In the genomic region with DNA sequence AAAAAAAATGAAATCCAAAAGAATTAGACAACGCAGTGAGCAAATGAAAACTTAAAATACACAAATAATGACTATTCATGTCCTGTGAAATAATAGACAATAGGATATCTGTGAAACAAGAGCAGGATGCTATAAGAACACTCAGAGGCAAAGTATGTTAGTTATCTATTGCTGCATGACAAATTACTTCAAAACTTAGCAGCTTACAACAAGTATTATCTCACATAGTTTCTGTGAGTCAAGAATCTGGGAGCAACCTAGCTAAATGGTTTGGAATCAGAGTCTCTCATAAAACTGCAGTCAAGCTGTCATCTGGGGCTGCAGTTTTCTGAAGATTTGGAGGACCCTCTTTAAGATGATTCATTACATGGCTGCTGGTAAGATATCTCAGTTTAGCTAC, we compare ENCODE assay signal across 14 cellular contexts. TPM values are rescaled to one million over a fixed set of nuclear protein-coding genes. Genes with fewer than 3 reads are reported as not detected.
DNase-seq lines count a peak whose midpoint lies in the region; ATAC-seq and TF ChIP-seq lines count a peak whose summit lies in the region.
"Had no signal": no experiment of that assay in that cellular context is flagged by ENCODE, and none has a peak within 500 bp of the region (broad histone marks: within the 10 kb centered on the region; RNA-seq: fewer than 3 reads in every experiment).

No MANE protein-coding gene starts in this region.

- H3K4me1 ChIP-seq in PC-3 (ENCODE audit: insufficient read depth, low read length) (peaks cover 14% of the 10 kb centered on the region), upper lobe of right lung (no peaks in the 10 kb centered on the region)
- H3K4me1 ChIP-seq: right lobe of liver, tibial artery had no signal

- H3K36me3 ChIP-seq in PC-3 (ENCODE audit: low read depth, low read length) (no peaks in the 10 kb centered on the region), upper lobe of right lung (no peaks in the 10 kb centered on the region)
- H3K36me3 ChIP-seq: right lobe of liver, tibial artery had no signal

- no peaks in the 10 kb centered on the region for H3K9me2 ChIP-seq in PC-3 (replicated peaks; ENCODE audit: low read length)

- H3K27ac ChIP-seq in PC-3 (ENCODE audit: low read length) = peak overlapping the region; percentile 35
- H3K27ac ChIP-seq in upper lobe of right lung = no peak overlapping the region
- H3K27ac ChIP-seq: right lobe of liver, tibial artery had no signal

- peaks cover 8% of the 10 kb centered on the region for H3F3A ChIP-seq in PC-3 (ENCODE audit: low read length, unreplicated experiment)

- ATAC-seq in PC-3 (peak; percentile 91), HG03565 (IDR thresholded peaks at IDR 0.05; ENCODE audit: unreplicated experiment) (no peak), GM18858 (IDR thresholded peaks at IDR 0.05; ENCODE audit: unreplicated experiment) (no peak), upper lobe of right lung (no peak)
- ATAC-seq: right lobe of liver had no signal

- H4K20me1 ChIP-seq in PC-3 (ENCODE audit: low read length) = no peaks in the 10 kb centered on the region

- H3K4me2 ChIP-seq in PC-3 (ENCODE audit: low read length) = peak overlapping the region; percentile 35

- no peaks in the 10 kb centered on the region for H3K9me3 ChIP-seq in PC-3 (ENCODE audit: low read length)
- no peaks in the 10 kb centered on the region for H3K9me3 ChIP-seq in upper lobe of right lung
- H3K9me3 ChIP-seq: right lobe of liver, tibial artery had no signal

- intact Hi-C loops in PC-3 (cut with micrococcal nuclease) (loop anchor here (5.0 kb wide), 2 partner anchors 36 to 154 kb away; a partner anchor contains a TSS), upper lobe of right lung (cut with DNase I) (no loop called here)

- no peak overlapping the region for H2AFZ ChIP-seq in PC-3 (ENCODE audit: low read length)

- POLR2A ChIA-PET in PC-3 (lab: Charles Lee; ENCODE audit: unreplicated experiment) = interaction anchor here (0.6 to 0.7 kb wide), 7 partner anchors 19 to 343 kb away, joined by 4 to 15 read pairs (median 5); no protein-coding TSS in a partner anchor

- no peak overlapping the region for H3K9ac ChIP-seq in PC-3 (ENCODE audit: low read length)

- no TSS peak for BruUV-seq in PC-3 (replicated peaks; lab: Mats Ljungman, UMichigan)

- H3K27me3 ChIP-seq in PC-3 (ENCODE audit: low read length) (no peaks in the 10 kb centered on the region), upper lobe of right lung (no peaks in the 10 kb centered on the region)
- H3K27me3 ChIP-seq: right lobe of liver, tibial artery had no signal

- H3K4me3 ChIP-seq in PC-3 (ENCODE audit: low read length) (no peak overlapping the region), upper lobe of right lung (no peak overlapping the region)
- H3K4me3 ChIP-seq: right lobe of liver, tibial artery had no signal

- TF ChIP-seq CTCF in PC-3 (conservative IDR thresholded peaks at IDR 0.05; ENCODE audit: low read depth, low read length) = no peak
- TF ChIP-seq CTCF in upper lobe of right lung (IDR thresholded peaks at IDR 0.05) = no peak

- H3K79me2 ChIP-seq in PC-3 (ENCODE audit: low read length) = no peaks in the 10 kb centered on the region

- CTCF ChIA-PET in PC-3 (lab: Charles Lee) = interaction anchor here (0.6 to 1.2 kb wide), 3 partner anchors 38 to 673 kb away, joined by 5 to 7 read pairs (median 6); no protein-coding TSS in a partner anchor

- DNase-seq in AG20443 (ENCODE audit: low spot score) = peak; percentile 40
- DNase-seq in PC-3 = peak; percentile 76
- DNase-seq in dermis blood vessel endothelial cell = peak; percentile 14
- peak; percentile 80 for DNase-seq in kidney tubule cell (ENCODE audit: low spot score)
- DNase-seq in NCI-H748 (lab: John Stamatoyannopoulos, UW; ENCODE audit: unreplicated experiment) = no peak
- DNase-seq in upper lobe of right lung = no peak
- DNase-seq: activated B cell treated with CpG ODN at 0.5 μM for 24 hours; mesendoderm; NCI-H1105 treated with DMSO at 0.1 percent for 48 hours; right lobe of liver; stimulated activated CD4-positive, alpha-beta T cell treated with anti-CD3 and anti-CD28 coated beads, Interleukin-4, amount 100 ng/mL, for 4 hours; tibial artery had no signal

RNA-seq across cellular contexts. Expression of a gene that starts 36.5 kb away (rescaled TPM):
- total RNA-seq in PC-3 (2014; rRNA removed) = 2.0 and 2.9 TPM in 2 replicates
- 21.8 and 34.4 TPM in 2 replicates for total RNA-seq in dermis blood vessel endothelial cell
- 30.9 TPM for total RNA-seq in upper lobe of right lung

RNA-seq across cellular contexts. Expression of a gene that starts 40.1 kb away (rescaled TPM):
- total RNA-seq in PC-3 (2014; rRNA removed) (13.4 and 20.5 TPM in 2 replicates), dermis blood vessel endothelial cell (55.6 and 70.8 TPM in 2 replicates), upper lobe of right lung (30.6 TPM)

Comparison
In these comparisons a context has a peak if more than half of its experiments do, and no peak if none do; other contexts are left out.
1. DNase-seq: peak in AG20443 (single experiment), PC-3 (single experiment), dermis blood vessel endothelial cell (single experiment) and kidney tubule cell (single experiment); none in NCI-H748 (single experiment) and upper lobe of right lung (single experiment).